In the genomic region with DNA sequence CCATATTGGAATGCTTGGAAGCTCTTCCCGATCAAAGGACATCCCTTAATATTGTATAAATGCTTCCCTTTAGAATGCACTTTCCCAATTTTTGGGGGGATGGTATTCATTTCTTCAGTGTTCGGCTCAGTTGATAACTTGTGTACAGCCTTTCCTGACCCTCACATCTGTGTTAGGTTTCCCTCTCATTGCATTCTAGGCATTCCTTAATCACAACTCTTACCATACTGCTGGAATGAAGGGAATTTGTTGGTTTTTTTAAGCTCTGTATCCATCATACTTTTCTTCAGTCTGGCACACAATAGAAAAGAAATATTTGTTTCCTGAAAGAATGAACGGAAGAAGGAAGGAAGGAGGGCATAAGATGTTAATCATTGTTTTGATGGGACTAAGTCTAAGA, we compare ENCODE assay signal across 18 cellular contexts.
DNase-seq lines count a peak whose midpoint lies in the region; ATAC-seq and TF ChIP-seq lines count a peak whose summit lies in the region.
"Had no signal": no experiment of that assay in that cellular context is flagged by ENCODE, and none has a peak within 500 bp of the region (broad histone marks: within the 10 kb centered on the region; RNA-seq: fewer than 3 reads in every experiment).

No MANE protein-coding gene starts in this region.

- H3K4me3 ChIP-seq in fibroblast of the aortic adventitia (ENCODE audit: low read depth, low read length): no peak overlapping the region
- no peak overlapping the region for H3K4me3 ChIP-seq in osteoblast (ENCODE audit: insufficient read depth, low read length)
- H3K4me3 ChIP-seq: upper lobe of left lung had no signal

- ATAC-seq in SK-N-SH treated with all-trans-retinoic acid at 6 μM for 48 hours (peak; percentile 54), HG02840 (IDR thresholded peaks at IDR 0.05; ENCODE audit: low FRiP score, unreplicated experiment) (no peak)
- ATAC-seq: right cardiac atrium had no signal

- H3K4me1 ChIP-seq in osteoblast (ENCODE audit: insufficient read depth, low read length): no peaks in the 10 kb centered on the region
- H3K4me1 ChIP-seq: upper lobe of left lung had no signal

- CTCF ChIA-PET in GM10248 (lab: Yijun Ruan, JAX): interaction anchor here (0.8 to 1.0 kb wide), 2 partner anchors 10 to 18 kb away, joined by 3 read pairs; no protein-coding TSS in a partner anchor

- H3K27me3 ChIP-seq in osteoblast (ENCODE audit: insufficient read depth, low read length): no peaks in the 10 kb centered on the region
- H3K27me3 ChIP-seq: upper lobe of left lung had no signal

- no peaks in the 10 kb centered on the region for H3K36me3 ChIP-seq in osteoblast (ENCODE audit: insufficient read depth, low read length)
- H3K36me3 ChIP-seq: upper lobe of left lung had no signal

- no peak overlapping the region for H3K4me2 ChIP-seq in osteoblast (ENCODE audit: insufficient read depth, low read length)

- no peaks in the 10 kb centered on the region for H3K79me2 ChIP-seq in osteoblast (ENCODE audit: insufficient read depth, low read length)

- H3K9me3 ChIP-seq in osteoblast (ENCODE audit: low read depth, low read length): no peaks in the 10 kb centered on the region
- H3K9me3 ChIP-seq: upper lobe of left lung had no signal

- H4K20me1 ChIP-seq in osteoblast (ENCODE audit: insufficient read depth, low read length): no peaks in the 10 kb centered on the region

- no peak for TF ChIP-seq CTCF in fibroblast of the aortic adventitia (IDR thresholded peaks at IDR 0.05; ENCODE audit: insufficient read depth, low read length)
- TF ChIP-seq CTCF in GM10248 (IDR thresholded peaks at IDR 0.05; ENCODE audit: control extremely low read depth, extremely low read depth, low read depth, missing control alignments): no peak
- TF ChIP-seq CTCF in osteoblast (IDR thresholded peaks at IDR 0.05; ENCODE audit: extremely low read depth, low read depth, low read length): no peak

- DNase-seq in GM04503 (ENCODE audit: low read depth) (peak; percentile 42), fibroblast of the aortic adventitia (ENCODE audit: low read depth) (peak; percentile 47), non-pigmented ciliary epithelial cell (ENCODE audit: low read depth) (peak; percentile 30), GM10248 (ENCODE audit: extremely low spot score) (no peak), osteoblast (ENCODE audit: insufficient read length, low spot score, missing footprints) (no peak)
- DNase-seq: activated CD4-positive, alpha-beta memory T cell treated with anti-CD3 and anti-CD28 coated beads, Interleukin-2, amount 10 ng/mL, durations not matched to agents 7 days and 5 days; activated naive CD4-positive, alpha-beta T cell treated with Interleukin-2 at 50 U/mL for 16 hours; activated T-cell treated with anti-CD3 and anti-CD28 coated beads, Interleukin-2, amount 50 U/mL, for 1 hour; central memory CD4-positive, alpha-beta T cell; foreskin melanocyte; H9; mammary epithelial cell; NCI-H1694 treated with DMSO at 0.1 percent for 48 hours; NCI-H748 treated with DMSO at 0.1 percent for 48 hours; right cardiac atrium had no signal

- POLR2A ChIA-PET in GM10248 (lab: Yijun Ruan, JAX): no interaction called here

- H2AFZ ChIP-seq in osteoblast (ENCODE audit: low read length): no peak overlapping the region

- no peak overlapping the region for H3K27ac ChIP-seq in osteoblast (ENCODE audit: low read depth, low read length)
- H3K27ac ChIP-seq: upper lobe of left lung had no signal

TF ChIP-seq in SK-N-SH treated with all-trans-retinoic acid at 6 μM for 48 hours, 23 proteins besides CTCF, POLR2A, EP300 and RAD21:
- TF ChIP-seq ZC3H10 (CRISPR knock-in tag; IDR thresholded peaks at IDR 0.05): no peak
- TF ChIP-seq OSR1 (CRISPR knock-in tag; IDR thresholded peaks at IDR 0.05): no peak

Comparison
In these comparisons a context has a peak if more than half of its experiments do, and no peak if none do; other contexts are left out.
1. DNase-seq: peak in GM04503 (single experiment), fibroblast of the aortic adventitia (single experiment) and non-pigmented ciliary epithelial cell (single experiment); none in GM10248 (single experiment) and osteoblast (single experiment).